Comparison of ENCODE assay signal across 2 cellular contexts in the genomic region with DNA sequence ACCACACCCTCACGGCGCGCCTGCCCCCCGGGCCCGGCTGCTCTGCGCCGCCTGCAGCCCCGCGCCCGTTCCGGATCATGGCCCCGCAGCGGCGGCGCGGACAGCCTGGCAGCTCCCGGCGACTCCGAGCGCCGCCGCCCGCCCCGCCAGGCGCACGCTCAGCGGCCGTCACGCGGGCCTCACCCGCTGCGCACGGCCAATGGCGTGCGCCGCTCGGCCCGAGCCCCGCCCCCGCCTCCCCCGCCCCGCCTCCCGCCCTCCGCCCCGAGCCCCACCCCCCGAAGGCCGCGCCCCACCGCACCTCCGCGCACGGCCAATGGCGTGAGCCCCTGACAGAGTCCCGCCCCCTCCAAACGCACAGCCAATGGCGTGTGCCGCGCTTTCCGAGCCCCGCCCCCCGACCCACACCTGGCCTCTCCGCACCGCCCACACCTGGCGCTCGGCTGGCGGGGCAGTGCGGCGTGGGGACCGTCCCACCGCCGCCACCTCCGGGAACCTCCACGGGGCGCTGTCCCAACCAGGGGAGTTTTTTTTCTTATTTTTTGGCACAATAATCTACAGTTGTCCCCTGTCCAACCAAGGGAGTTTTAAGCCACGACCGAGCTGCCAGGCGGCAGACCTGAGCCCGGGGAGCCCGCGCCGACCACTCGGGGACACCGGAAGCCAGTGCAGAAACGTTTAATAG.
TF ChIP-seq lines count a peak whose summit lies in the region.

PCYT2 (minus strand) TSS at position 123 of the 685 bp plus-strand sequence; CDS start at position 79, 44 bp downstream.

TF ChIP-seq in HCT116, 20 proteins besides CTCF, POLR2A, EP300 and RAD21 (continued from another document):
- 0 out of 2 replicates have a peak, but pooled peaks have one; percentile 67 for TF ChIP-seq MAX (IDR thresholded peaks at IDR 0.05)
- no peak for TF ChIP-seq JUND (IDR thresholded peaks at IDR 0.05)
- TF ChIP-seq POLR2AphosphoS5 (IDR thresholded peaks at IDR 0.05; ENCODE audit: low read depth, low read length), result peak; percentile 72
TF ChIP-seq in HCT116: peak in this region for 4.

TF ChIP-seq in SK-N-SH, 30 proteins besides CTCF, POLR2A, EP300 and RAD21:
- TF ChIP-seq USF2 (IDR thresholded peaks at IDR 0.05; ENCODE audit: borderline replicate concordance, low read depth, low read length) (peak; percentile 9; the same call in 1 of the 2 replicates), MXI1 (IDR thresholded peaks at IDR 0.05; ENCODE audit: low read depth, low read length) (peak; percentile 8; the same call in 1 of the 2 replicates), NFIC (IDR thresholded peaks at IDR 0.05; ENCODE audit: borderline replicate concordance) (no peak), TAF1 (IDR thresholded peaks at IDR 0.05; ENCODE audit: borderline replicate concordance, low read depth, low read length) (no peak), FOXJ3 (CRISPR knock-in tag; IDR thresholded peaks at IDR 0.05) (no peak), POLR2AphosphoS5 (IDR thresholded peaks at IDR 0.05; ENCODE audit: low read depth, low read length) (peak; percentile 63; the same call in 1 of the 2 replicates), GATA2 (CRISPR knock-in tag; IDR thresholded peaks at IDR 0.05) (no peak), PBX3 (IDR thresholded peaks at IDR 0.05) (peak; percentile 31), FOXM1 (IDR thresholded peaks at IDR 0.05; ENCODE audit: low read depth) (no peak), MEF2A (IDR thresholded peaks at IDR 0.05; ENCODE audit: borderline replicate concordance, low read depth) (no peak), REST (IDR thresholded peaks at IDR 0.05; ENCODE audit: low read depth, low read length) (no peak), TCF12 (IDR thresholded peaks at IDR 0.05) (no peak), JUND (IDR thresholded peaks at IDR 0.05) (no peak), CHD2 (IDR thresholded peaks at IDR 0.05; ENCODE audit: low read length, partially characterized antibody) (no peak), YY1 (IDR thresholded peaks at IDR 0.05; ENCODE audit: low read depth) (no peak), SMC3 (IDR thresholded peaks at IDR 0.05; ENCODE audit: low read depth, low read length) (no peak), TEAD4 (IDR thresholded peaks at IDR 0.05; ENCODE audit: borderline replicate concordance, insufficient read depth) (no peak), GABPA (IDR thresholded peaks at IDR 0.05; ENCODE audit: low read depth) (0 out of 2 replicates have a peak, but pooled peaks have one; percentile 2), SIN3A (IDR thresholded peaks at IDR 0.05; ENCODE audit: borderline replicate concordance, low read depth, low read length) (no peak), RFX5 (IDR thresholded peaks at IDR 0.05; ENCODE audit: low read length) (no peak), EZH2phosphoT487 (IDR thresholded peaks at IDR 0.05; ENCODE audit: borderline replicate concordance, low read depth) (no peak), USF1 (IDR thresholded peaks at IDR 0.05; ENCODE audit: borderline replicate concordance, low read depth) (no peak; the same call in 1 of the 2 replicates), NRF1 (IDR thresholded peaks at IDR 0.05; ENCODE audit: low read depth, low read length) (peak; percentile 67), MAX (IDR thresholded peaks at IDR 0.05; ENCODE audit: low read depth) (no peak), FOSL2 (IDR thresholded peaks at IDR 0.05; ENCODE audit: borderline replicate concordance, low read depth) (no peak)
- TF ChIP-seq, protein P1, sequence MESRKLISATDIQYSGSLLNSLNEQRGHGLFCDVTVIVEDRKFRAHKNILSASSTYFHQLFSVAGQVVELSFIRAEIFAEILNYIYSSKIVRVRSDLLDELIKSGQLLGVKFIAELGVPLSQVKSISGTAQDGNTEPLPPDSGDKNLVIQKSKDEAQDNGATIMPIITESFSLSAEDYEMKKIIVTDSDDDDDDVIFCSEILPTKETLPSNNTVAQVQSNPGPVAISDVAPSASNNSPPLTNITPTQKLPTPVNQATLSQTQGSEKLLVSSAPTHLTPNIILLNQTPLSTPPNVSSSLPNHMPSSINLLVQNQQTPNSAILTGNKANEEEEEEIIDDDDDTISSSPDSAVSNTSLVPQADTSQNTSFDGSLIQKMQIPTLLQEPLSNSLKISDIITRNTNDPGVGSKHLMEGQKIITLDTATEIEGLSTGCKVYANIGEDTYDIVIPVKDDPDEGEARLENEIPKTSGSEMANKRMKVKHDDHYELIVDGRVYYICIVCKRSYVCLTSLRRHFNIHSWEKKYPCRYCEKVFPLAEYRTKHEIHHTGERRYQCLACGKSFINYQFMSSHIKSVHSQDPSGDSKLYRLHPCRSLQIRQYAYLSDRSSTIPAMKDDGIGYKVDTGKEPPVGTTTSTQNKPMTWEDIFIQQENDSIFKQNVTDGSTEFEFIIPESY (IDR thresholded peaks at IDR 0.05; ENCODE audit: borderline replicate concordance, low read depth), result no peak
